Comparison of ENCODE assay signal across 34 cellular contexts in genomic region chr7:88826222-88826621, GRCh38. TPM values are rescaled to one million over a fixed set of nuclear protein-coding genes. Genes with fewer than 3 reads are reported as not detected.
A peak's percentile ranks its signal among the peaks of the same experiment; 100 is the strongest.
DNase-seq lines count a peak whose midpoint lies in the region; ATAC-seq, FAIRE-seq and TF ChIP-seq lines count a peak whose summit lies in the region.
"Had no signal": no experiment of that assay in that cellular context is flagged by ENCODE, and none has a peak within 500 bp of the region (broad histone marks: within the 10 kb centered on the region; RNA-seq: fewer than 3 reads in every experiment).

No MANE protein-coding gene starts in this region.

- RAD21 ChIA-PET in GM12878 (lab: Charles Lee; ENCODE audit: unreplicated experiment): interaction anchor here (0.9 kb wide), 1 partner anchor 9 kb away, joined by 3 read pairs; no protein-coding TSS in a partner anchor

- TF ChIP-seq RAD21 in GM12878 (IDR thresholded peaks at IDR 0.05; ENCODE audit: insufficient read depth, low read depth, low read length): no peak
- no peak for TF ChIP-seq RAD21 in HepG2 (CRISPR knock-in tag; IDR thresholded peaks at IDR 0.05)

- TF ChIP-seq EP300 in GM12878 (IDR thresholded peaks at IDR 0.05; ENCODE audit: borderline replicate concordance in 1 of 2, control insufficient read depth in 1 of 2, low read depth in 2 of 2, low read length in 2 of 2) (no peak), HepG2 (IDR thresholded peaks at IDR 0.05; ENCODE audit: low read depth in 2 of 2, low read length in 2 of 2) (no peak), HepG2 (CRISPR knock-in tag; IDR thresholded peaks at IDR 0.05; ENCODE audit: borderline replicate concordance) (no peak)

- TF ChIP-seq POLR2A in GM12878 (IDR thresholded peaks at IDR 0.05; ENCODE audit: low read depth, low read length): no peak
- TF ChIP-seq POLR2A in HepG2 (IDR thresholded peaks at IDR 0.05; ENCODE audit: insufficient read depth in 1 of 2, low read depth in 2 of 2, low read length in 2 of 2): no peak

- FAIRE-seq in GM12878 (lab: Jason Lieb, UNC) (no peak), HepG2 (lab: Jason Lieb, UNC) (no peak)
- FAIRE-seq: A549, GM12892, GM18507, HTR-8/SVneo had no signal

- POLR2A ChIA-PET in GM12878 (lab: Charles Lee): no interaction called here
- POLR2A ChIA-PET in HepG2 (lab: Yijun Ruan, JAX): no interaction called here

- ATAC-seq in GM18868 (IDR thresholded peaks at IDR 0.05; ENCODE audit: unreplicated experiment) (peak; percentile 55), GM19438 (IDR thresholded peaks at IDR 0.05; ENCODE audit: low read depth, unreplicated experiment) (peak; percentile 57), HG03025 (IDR thresholded peaks at IDR 0.05; ENCODE audit: low FRiP score, unreplicated experiment) (peak; percentile 71), GM12878 (peak; percentile 77), HepG2 (no peak), HG02981 (IDR thresholded peaks at IDR 0.05; ENCODE audit: unreplicated experiment) (no peak), HG03108 (IDR thresholded peaks at IDR 0.05; ENCODE audit: unreplicated experiment) (no peak)
- ATAC-seq: A549; CD8-positive, alpha-beta T cell; GM23338; Panc1 had no signal

- TF ChIP-seq CTCF in GM12878 (IDR thresholded peaks at IDR 0.05 in 2 of 3, conservative IDR thresholded peaks at IDR 0.05 in 1 of 3; ENCODE audit: control insufficient read depth in 2 of 3, extremely low read depth in 1 of 3, insufficient read depth in 1 of 3, low read depth in 3 of 3, low read length in 3 of 3) (no peak), HepG2 (CRISPR knock-in tag; IDR thresholded peaks at IDR 0.05) (no peak)

- H3K4me1 ChIP-seq in GM12878 (ENCODE audit: control insufficient read depth, insufficient read depth, low read length) (no peaks in the 10 kb centered on the region), HepG2 (ENCODE audit: insufficient read depth, low read length) (no peaks in the 10 kb centered on the region)
- H3K4me1 ChIP-seq: A549, Caco-2 had no signal

- H3K27me3 ChIP-seq in GM12878 (replicated peaks in 1 of 2; ENCODE audit: control insufficient read depth in 2 of 2, insufficient read depth in 2 of 2, low read length in 1 of 2) (no peaks in the 10 kb centered on the region), HepG2 (ENCODE audit: control insufficient read depth in 1 of 2, insufficient read depth in 2 of 2, low read length in 2 of 2) (no peaks in the 10 kb centered on the region)

- 41% methylated on average over 3 of the region's 3 CpGs for WGBS in GM12878 (ENCODE audit: insufficient coverage, insufficient replicate concordance, low lambda C conversion rate, missing lambda C conversion rate)
- 32% methylated on average over 3 of the region's 3 CpGs for WGBS in HepG2 (ENCODE audit: low lambda C conversion rate)

- in situ Hi-C loops in GM12878 (cut with MboI): loop anchor here (10.0 to 25.0 kb wide), 2 partner anchors 261 to 589 kb away; no protein-coding TSS in a partner anchor
- in situ Hi-C loops in HepG2 (cut with HindIII; ENCODE audit: extremely low pct_ligation_motif_present, low pct_unique_long_range_greater_than_20kb): loop anchor here (25.0 kb wide), 1 partner anchor 589 kb away; no protein-coding TSS in a partner anchor

- DNase-seq in GM12878 (ENCODE audit: low read depth, low spot score): no peak
- DNase-seq in HepG2 (ENCODE audit: low spot score): no peak
- DNase-seq: C1 segment of cervical spinal cord; Caco-2; CD8-positive, alpha-beta T cell; DMS 273 treated with DMSO at 0.1 percent for 48 hours; DMS79 treated with DMSO at 0.1 percent for 48 hours; GF-D8; H9; KBM-7; NCI-H1105 treated with DMSO at 0.1 percent for 48 hours; NCI-H146; NCI-H1930; NCI-H2107; NCI-H446; NCI-H526 treated with DMSO at 0.1 percent for 48 hours; SHP77; T-helper 1 cell had no signal

- H3K79me2 ChIP-seq in GM12878 (ENCODE audit: control insufficient read depth, insufficient read depth, low read length) (no peaks in the 10 kb centered on the region), HepG2 (ENCODE audit: insufficient read depth, low read length) (no peaks in the 10 kb centered on the region)

- H3K9ac ChIP-seq in GM12878 (ENCODE audit: control insufficient read depth, insufficient read depth, low read length): no peak overlapping the region
- H3K9ac ChIP-seq in HepG2 (ENCODE audit: insufficient read depth, low read depth, low read length): no peak overlapping the region

- no peaks in the 10 kb centered on the region for H4K20me1 ChIP-seq in GM12878 (ENCODE audit: control insufficient read depth, insufficient read depth)
- no peaks in the 10 kb centered on the region for H4K20me1 ChIP-seq in HepG2 (ENCODE audit: insufficient read depth, low read length)

- intact Hi-C loops in GM12878 (cut with micrococcal nuclease; ENCODE audit: unreplicated experiment): no loop called here
- intact Hi-C loops in HepG2 (cut with micrococcal nuclease; ENCODE audit: unreplicated experiment): no loop called here

- no peak overlapping the region for H3K4me3 ChIP-seq in GM12878
- H3K4me3 ChIP-seq in HepG2 (replicated peaks in 1 of 3; ENCODE audit: insufficient read depth in 1 of 3, low read depth in 2 of 3, low read length in 3 of 3): no peak overlapping the region
- H3K4me3 ChIP-seq: A549, GM23338 had no signal

- H3K9me3 ChIP-seq in GM12878 (replicated peaks; ENCODE audit: control insufficient read depth, insufficient read depth, low read length) (no peaks in the 10 kb centered on the region), HepG2 (ENCODE audit: low read length) (no peaks in the 10 kb centered on the region)
- H3K9me3 ChIP-seq: A549, Caco-2 had no signal

- H3K36me3 ChIP-seq in GM12878 (ENCODE audit: control insufficient read depth in 2 of 2, insufficient read depth in 2 of 2, low read length in 1 of 2) (no peaks in the 10 kb centered on the region), HepG2 (replicated peaks in 1 of 2; ENCODE audit: control insufficient read depth in 1 of 2, insufficient read depth in 2 of 2, low read length in 2 of 2) (no peaks in the 10 kb centered on the region)

- H2AFZ ChIP-seq in GM12878 (ENCODE audit: control insufficient read depth, low read depth, low read length) (no peak overlapping the region), HepG2 (ENCODE audit: low read length) (no peak overlapping the region)
- H2AFZ ChIP-seq: GM23338 had no signal

- SMC1A ChIA-PET in GM12878 (lab: Charles Lee; ENCODE audit: uncharacterized antibody, unreplicated experiment): no interaction called here

- H3K27ac ChIP-seq in GM12878 (ENCODE audit: control insufficient read depth, insufficient read depth) (no peak overlapping the region), HepG2 (ENCODE audit: extremely low read length, insufficient read depth, low read length) (no peak overlapping the region)
- H3K27ac ChIP-seq: A549, RWPE1 had no signal

- H3K4me2 ChIP-seq in GM12878 (ENCODE audit: control insufficient read depth, insufficient read depth): no peak overlapping the region
- H3K4me2 ChIP-seq in HepG2 (ENCODE audit: low read depth, low read length): no peak overlapping the region
- H3K4me2 ChIP-seq: A549, GM23338 had no signal

- BruUV-seq in GM12878 (replicated peaks; lab: Mats Ljungman, UMichigan) (no TSS peak), HepG2 (replicated peaks; lab: Mats Ljungman, UMichigan) (no TSS peak)

- CTCF ChIA-PET in GM12878 (lab: Yijun Ruan, JAX): interaction anchor here (1.0 kb wide), 1 partner anchor 9 kb away, joined by 3 read pairs; no protein-coding TSS in a partner anchor
- CTCF ChIA-PET in HepG2 (lab: Yijun Ruan, JAX; ENCODE audit: low intra/inter-chr PET ratio, low total read pairs): no interaction called here

TF ChIP-seq in HepG2, 621 proteins besides CTCF, POLR2A, EP300 and RAD21 (continues in another document):
- no peak for TF ChIP-seq ZNF383 (CRISPR knock-in tag; IDR thresholded peaks at IDR 0.05; ENCODE audit: borderline replicate concordance)

RNA-seq across cellular contexts. Expression of gene TEX47, which starts 30.7 kb away (rescaled TPM):
- total RNA-seq in GM12878 (2013; cell fraction: nucleolus; rRNA removed): not detected in 2 replicates
- not detected in 2 replicates for total RNA-seq in GM12878 (2014; rRNA removed)
- not detected in 2 replicates for total RNA-seq in GM12878 (2014; rRNA removed; fragmentation: Illumina TruSeq; extraction: Trizol)
- total RNA-seq in GM12878 (2021): not detected in 2 replicates
- not detected for polyA plus RNA-seq in GM12878 (2011; ENCODE audit: low read depth)
- polyA plus RNA-seq in GM12878 (2011; rRNA removed): not detected in 2 replicates
- not detected in 2 replicates for polyA plus RNA-seq in GM12878 (2011; cell fraction: cytosol; rRNA removed)
- polyA plus RNA-seq in GM12878 (2011; cell fraction: nucleus; rRNA removed): not detected in 2 replicates
- polyA plus RNA-seq in GM12878 (2012): not detected in 2 replicates
- polyA plus RNA-seq in GM12878 (2014; fragmentation: Illumina TruSeq; extraction: Trizol): not detected in 2 replicates
- not detected for polyA plus RNA-seq in GM12878 (2014; fragmentation: Nextera tagmentation; extraction: Ambion mirVana)
- not detected in 2 replicates for polyA plus RNA-seq in GM12878 (2014; rRNA removed)
- not detected for polyA plus RNA-seq in GM12878 (2016; fragmentation: Nextera tagmentation; extraction: Ambion mirVana)
- not detected in 2 replicates for polyA minus RNA-seq in GM12878 (2011; rRNA and poly(A)+ RNA removed)
- not detected in 2 replicates for polyA minus RNA-seq in GM12878 (2011; cell fraction: cytosol; rRNA and poly(A)+ RNA removed)
- polyA minus RNA-seq in GM12878 (2011; cell fraction: nucleus; rRNA and poly(A)+ RNA removed): not detected in 2 replicates
- total RNA-seq in HepG2 (2016; rRNA removed; fragmentation: Illumina TruSeq; extraction: Trizol): not detected in 2 replicates
- not detected in 2 replicates for total RNA-seq in HepG2 (2016; cell fraction: cytosol; rRNA removed; fragmentation: Illumina TruSeq; extraction: Trizol; ENCODE audit: low read depth)
- total RNA-seq in HepG2 (2016; cell fraction: insoluble cytoplasmic fraction; rRNA removed; fragmentation: Illumina TruSeq; extraction: Trizol): not detected in 2 replicates
- total RNA-seq in HepG2 (2016; cell fraction: membrane; rRNA removed; fragmentation: Illumina TruSeq; extraction: Trizol): not detected in 2 replicates
- not detected in 2 replicates for total RNA-seq in HepG2 (2016; cell fraction: nucleus; rRNA removed; fragmentation: Illumina TruSeq; extraction: Trizol)
- polyA plus RNA-seq in HepG2 (2011; rRNA removed): not detected in 2 replicates
- polyA plus RNA-seq in HepG2 (2011; cell fraction: cytosol; rRNA removed): not detected in 2 replicates
- not detected in 2 replicates for polyA plus RNA-seq in HepG2 (2011; cell fraction: nucleus; rRNA removed)
- polyA plus RNA-seq in HepG2 (2012): not detected in 2 replicates
- not detected in 2 replicates for polyA plus RNA-seq in HepG2 (2016; cell fraction: cytosol; fragmentation: Illumina TruSeq; extraction: Trizol; ENCODE audit: low read depth)
- not detected in 2 replicates for polyA plus RNA-seq in HepG2 (2016; cell fraction: insoluble cytoplasmic fraction; fragmentation: Illumina TruSeq; extraction: Trizol; ENCODE audit: low read depth)
- not detected in 2 replicates for polyA plus RNA-seq in HepG2 (2016; cell fraction: membrane; fragmentation: Illumina TruSeq; extraction: Trizol; ENCODE audit: low read depth)
- polyA plus RNA-seq in HepG2 (2016; cell fraction: nucleus; fragmentation: Illumina TruSeq; extraction: Trizol; ENCODE audit: insufficient read depth, low read depth): not detected in 2 replicates
- polyA minus RNA-seq in HepG2 (2011; rRNA and poly(A)+ RNA removed; ENCODE audit: low replicate concordance): not detected in 2 replicates
- not detected in 2 replicates for polyA minus RNA-seq in HepG2 (2011; cell fraction: cytosol; rRNA and poly(A)+ RNA removed)
- not detected in 2 replicates for polyA minus RNA-seq in HepG2 (2011; cell fraction: nucleus; rRNA and poly(A)+ RNA removed)
- total RNA-seq: Caco-2; CD8-positive, alpha-beta T cell; GM23338; H9; LHCN-M2; MCF 10A; OCI-LY7; SK-MEL-5 had no signal
- polyA plus RNA-seq: A549, GM23338 had no signal

Comparison
In these comparisons a context has a peak if more than half of its experiments do, and no peak if none do; other contexts are left out.
1. ATAC-seq: peak in GM18868 (single experiment), GM19438 (single experiment), HG03025 (single experiment) and GM12878 (single experiment); none in HepG2 (single experiment), HG02981 (single experiment) and HG03108 (single experiment).